1 cellular context compared by ENCODE assay signal in genomic region chr1:172496678-172497077, GRCh38.
TF ChIP-seq lines count a peak whose summit lies in the region.

No MANE protein-coding gene starts in this region.

TF ChIP-seq in HCT116, 20 proteins besides CTCF, POLR2A, EP300 and RAD21:
- TF ChIP-seq SRF (IDR thresholded peaks at IDR 0.05; ENCODE audit: low read depth) (no peak), MAX (IDR thresholded peaks at IDR 0.05) (no peak), POLR2AphosphoS5 (IDR thresholded peaks at IDR 0.05; ENCODE audit: low read depth, low read length) (no peak), JUND (IDR thresholded peaks at IDR 0.05) (no peak), EZH2phosphoT487 (IDR thresholded peaks at IDR 0.05; ENCODE audit: borderline replicate concordance) (no peak), SP1 (IDR thresholded peaks at IDR 0.05; ENCODE audit: low read depth) (no peak), ELF1 (IDR thresholded peaks at IDR 0.05; ENCODE audit: borderline replicate concordance, low read depth) (no peak), ZBTB33 (IDR thresholded peaks at IDR 0.05; ENCODE audit: extremely low read depth, insufficient replicate concordance, low read length) (no peak), EGR1 (IDR thresholded peaks at IDR 0.05; ENCODE audit: low read depth) (no peak), ZNF274 (IDR thresholded peaks at IDR 0.05; ENCODE audit: low read depth, low read length) (no peak), ZFX (IDR thresholded peaks at IDR 0.05) (no peak), CEBPB (IDR thresholded peaks at IDR 0.05; ENCODE audit: low read depth) (no peak), YY1 (IDR thresholded peaks at IDR 0.05; ENCODE audit: extremely low read depth, insufficient replicate concordance, low read depth, low read length) (no peak), EZH2 (IDR thresholded peaks at IDR 0.05) (no peak)
- TF ChIP-seq, protein P1, sequence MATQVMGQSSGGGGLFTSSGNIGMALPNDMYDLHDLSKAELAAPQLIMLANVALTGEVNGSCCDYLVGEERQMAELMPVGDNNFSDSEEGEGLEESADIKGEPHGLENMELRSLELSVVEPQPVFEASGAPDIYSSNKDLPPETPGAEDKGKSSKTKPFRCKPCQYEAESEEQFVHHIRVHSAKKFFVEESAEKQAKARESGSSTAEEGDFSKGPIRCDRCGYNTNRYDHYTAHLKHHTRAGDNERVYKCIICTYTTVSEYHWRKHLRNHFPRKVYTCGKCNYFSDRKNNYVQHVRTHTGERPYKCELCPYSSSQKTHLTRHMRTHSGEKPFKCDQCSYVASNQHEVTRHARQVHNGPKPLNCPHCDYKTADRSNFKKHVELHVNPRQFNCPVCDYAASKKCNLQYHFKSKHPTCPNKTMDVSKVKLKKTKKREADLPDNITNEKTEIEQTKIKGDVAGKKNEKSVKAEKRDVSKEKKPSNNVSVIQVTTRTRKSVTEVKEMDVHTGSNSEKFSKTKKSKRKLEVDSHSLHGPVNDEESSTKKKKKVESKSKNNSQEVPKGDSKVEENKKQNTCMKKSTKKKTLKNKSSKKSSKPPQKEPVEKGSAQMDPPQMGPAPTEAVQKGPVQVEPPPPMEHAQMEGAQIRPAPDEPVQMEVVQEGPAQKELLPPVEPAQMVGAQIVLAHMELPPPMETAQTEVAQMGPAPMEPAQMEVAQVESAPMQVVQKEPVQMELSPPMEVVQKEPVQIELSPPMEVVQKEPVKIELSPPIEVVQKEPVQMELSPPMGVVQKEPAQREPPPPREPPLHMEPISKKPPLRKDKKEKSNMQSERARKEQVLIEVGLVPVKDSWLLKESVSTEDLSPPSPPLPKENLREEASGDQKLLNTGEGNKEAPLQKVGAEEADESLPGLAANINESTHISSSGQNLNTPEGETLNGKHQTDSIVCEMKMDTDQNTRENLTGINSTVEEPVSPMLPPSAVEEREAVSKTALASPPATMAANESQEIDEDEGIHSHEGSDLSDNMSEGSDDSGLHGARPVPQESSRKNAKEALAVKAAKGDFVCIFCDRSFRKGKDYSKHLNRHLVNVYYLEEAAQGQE (IDR thresholded peaks at IDR 0.05; ENCODE audit: low read depth): no peak
- TF ChIP-seq, protein P2, sequence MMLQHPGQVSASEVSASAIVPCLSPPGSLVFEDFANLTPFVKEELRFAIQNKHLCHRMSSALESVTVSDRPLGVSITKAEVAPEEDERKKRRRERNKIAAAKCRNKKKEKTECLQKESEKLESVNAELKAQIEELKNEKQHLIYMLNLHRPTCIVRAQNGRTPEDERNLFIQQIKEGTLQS (IDR thresholded peaks at IDR 0.05): no peak
